Comparison of ENCODE assay signal across 20 cellular contexts in genomic region chr6:148432405-148433195, GRCh38.
DNase-seq lines count a peak whose midpoint lies in the region; ATAC-seq and TF ChIP-seq lines count a peak whose summit lies in the region.
"Had no signal": no experiment of that assay in that cellular context is flagged by ENCODE, and none has a peak within 500 bp of the region (broad histone marks: within the 10 kb centered on the region; RNA-seq: fewer than 3 reads in every experiment).

No MANE protein-coding gene starts in this region.

- H3K36me3 Mint-ChIP-seq in brain = no peaks in the 10 kb centered on the region
- H3K36me3 Mint-ChIP-seq: immature natural killer cell, mesothelial cell of epicardium had no signal

- no peak for TF ChIP-seq POLR2A in body of pancreas (IDR thresholded peaks at IDR 0.05)

- peak overlapping the region in 3 of 5 experiments; percentile 65 to 86 (median 83) for H3K27ac Mint-ChIP-seq in brain
- H3K27ac Mint-ChIP-seq: immature natural killer cell; mesothelial cell of epicardium; stimulated activated naive CD8-positive, alpha-beta T cell treated with anti-CD3 and anti-CD28 coated beads, Interleukin-15, amount 100 ng/mL, for 72 hours had no signal

- H3K9ac ChIP-seq in MM.1S (ENCODE audit: low read length) (no peak overlapping the region), skeletal muscle satellite cell (ENCODE audit: low read depth, low read length) (no peak overlapping the region)
- H3K9ac ChIP-seq: BLaER1 treated with 17β-estradiol and CSF1 and Interleukin-3, amounts not matched to agents 10 nM and 100 nM had no signal

- H3F3A ChIP-seq in MM.1S (ENCODE audit: insufficient read depth, low read length) = no peaks in the 10 kb centered on the region

- intact Hi-C loops in left ventricle myocardium inferior (cut with micrococcal nuclease) (no loop called here), body of pancreas (cut with DNase I) (no loop called here)

- H3K4me3 ChIP-seq in MM.1S (ENCODE audit: low read length) (no peak overlapping the region), left ventricle myocardium inferior (no peak overlapping the region), skeletal muscle satellite cell (ENCODE audit: low read length) (no peak overlapping the region), body of pancreas (no peak overlapping the region)
- H3K4me3 ChIP-seq: BLaER1 treated with 17β-estradiol and CSF1 and Interleukin-3, amounts not matched to agents 10 nM and 100 nM; spleen had no signal

- ATAC-seq in body of pancreas = no peak
- ATAC-seq: activated CD4-positive, CD25-positive, alpha-beta regulatory T cell treated with anti-CD3 and anti-CD28 coated beads, Interleukin-2, amount 50 U/mL, for 24 hours; Panc1; stimulated activated naive CD8-positive, alpha-beta T cell treated with anti-CD3 and anti-CD28 coated beads, Interleukin-15, amount 100 ng/mL, for 72 hours had no signal

- H3K4me3 Mint-ChIP-seq in brain = no peak overlapping the region
- H3K4me3 Mint-ChIP-seq: immature natural killer cell; mesothelial cell of epicardium; stimulated activated naive CD8-positive, alpha-beta T cell treated with anti-CD3 and anti-CD28 coated beads, Interleukin-15, amount 100 ng/mL, for 72 hours had no signal

- H3K27ac ChIP-seq in MM.1S (ENCODE audit: low read length) = no peak overlapping the region
- peak overlapping the region; percentile 55 for H3K27ac ChIP-seq in left ventricle myocardium inferior (replicated peaks)
- no peak overlapping the region for H3K27ac ChIP-seq in body of pancreas
- H3K27ac ChIP-seq: BLaER1 treated with 17β-estradiol and CSF1 and Interleukin-3, amounts not matched to agents 10 nM and 100 nM; spleen had no signal

- WGBS in body of pancreas, 2 donors = 69 to 79% methylated on average over 7 of the region's 7 CpGs

- no peak for TF ChIP-seq CTCF in MM.1S (IDR thresholded peaks at IDR 0.05; ENCODE audit: low read length)
- TF ChIP-seq CTCF in brain (conservative IDR thresholded peaks at IDR 0.05) = no peak
- TF ChIP-seq CTCF in left ventricle myocardium inferior (IDR thresholded peaks at IDR 0.05; ENCODE audit: borderline replicate concordance) = no peak
- TF ChIP-seq CTCF in body of pancreas (IDR thresholded peaks at IDR 0.05) = no peak

- no peaks in the 10 kb centered on the region for H3K79me2 ChIP-seq in MM.1S (ENCODE audit: low read length)

- DNase-seq in MM.1S (peak; percentile 37), left ventricle myocardium inferior (no peak), NCI-H446 (lab: John Stamatoyannopoulos, UW) (no peak), cerebellar cortex (ENCODE audit: low spot score) (no peak), NCI-H510A (lab: John Stamatoyannopoulos, UW) (no peak), body of pancreas (no peak)
- DNase-seq: activated naive CD4-positive, alpha-beta T cell treated with Interleukin-2 at 50 U/mL for 16 hours; effector CD8-positive, alpha-beta T cell; GOT3; immature natural killer cell; NCI-H1417; NCI-H510A treated with DMSO at 0.1 percent for 48 hours; spleen; stimulated activated naive CD8-positive, alpha-beta T cell treated with anti-CD3 and anti-CD28 coated beads, Interleukin-15, amount 100 ng/mL, for 72 hours had no signal

- no peak overlapping the region for H2AFZ ChIP-seq in MM.1S (ENCODE audit: low read length)

- H3K4me1 ChIP-seq in MM.1S (ENCODE audit: low read length) (no peaks in the 10 kb centered on the region), left ventricle myocardium inferior (peaks cover 42% of the 10 kb centered on the region), skeletal muscle satellite cell (ENCODE audit: control insufficient read depth, insufficient read depth, low read length) (peaks cover 6% of the 10 kb centered on the region), body of pancreas (no peaks in the 10 kb centered on the region)

- peaks cover 12% of the 10 kb centered on the region for H3K4me1 Mint-ChIP-seq in brain
- H3K4me1 Mint-ChIP-seq: immature natural killer cell; stimulated activated naive CD8-positive, alpha-beta T cell treated with anti-CD3 and anti-CD28 coated beads, Interleukin-15, amount 100 ng/mL, for 72 hours had no signal

- no peaks in the 10 kb centered on the region for H3K36me3 ChIP-seq in MM.1S (replicated peaks; ENCODE audit: insufficient read depth, low read length)
- H3K36me3 ChIP-seq in left ventricle myocardium inferior = no peaks in the 10 kb centered on the region
- no peaks in the 10 kb centered on the region for H3K36me3 ChIP-seq in skeletal muscle satellite cell (ENCODE audit: insufficient read depth, low read length)
- H3K36me3 ChIP-seq in body of pancreas (replicated peaks in 1 of 2; ENCODE audit: insufficient read depth in 1 of 2, low read depth in 2 of 2) = no peaks in the 10 kb centered on the region
- H3K36me3 ChIP-seq: BLaER1 treated with 17β-estradiol and CSF1 and Interleukin-3, amounts not matched to agents 10 nM and 100 nM; spleen had no signal

- no peaks in the 10 kb centered on the region for H4K20me1 ChIP-seq in MM.1S (ENCODE audit: insufficient read depth, low read length)

- H3K4me2 ChIP-seq in MM.1S (ENCODE audit: low read depth, low read length) (no peak overlapping the region), skeletal muscle satellite cell (ENCODE audit: low read length) (peak overlapping the region; percentile 8)

- H3K27me3 Mint-ChIP-seq in brain = no peaks in the 10 kb centered on the region

- H3K9me2 ChIP-seq in MM.1S (replicated peaks; ENCODE audit: insufficient read depth, low read length) = no peaks in the 10 kb centered on the region

- peaks cover 0 to 2% (median 0%) of the 10 kb centered on the region in 5 experiments for H3K9me3 Mint-ChIP-seq in brain
- H3K9me3 Mint-ChIP-seq: immature natural killer cell; mesothelial cell of epicardium; stimulated activated naive CD8-positive, alpha-beta T cell treated with anti-CD3 and anti-CD28 coated beads, Interleukin-15, amount 100 ng/mL, for 72 hours had no signal

- H3K9me3 ChIP-seq in MM.1S (replicated peaks; ENCODE audit: insufficient read depth, low read length) = no peaks in the 10 kb centered on the region
- no peaks in the 10 kb centered on the region for H3K9me3 ChIP-seq in left ventricle myocardium inferior (replicated peaks)
- no peaks in the 10 kb centered on the region for H3K9me3 ChIP-seq in skeletal muscle satellite cell (replicated peaks; ENCODE audit: low read length)
- H3K9me3 ChIP-seq in body of pancreas = no peaks in the 10 kb centered on the region
- H3K9me3 ChIP-seq: spleen had no signal

- no peaks in the 10 kb centered on the region for H3K27me3 ChIP-seq in MM.1S (replicated peaks; ENCODE audit: insufficient read depth, low read length)
- H3K27me3 ChIP-seq in left ventricle myocardium inferior (ENCODE audit: low read depth) = no peaks in the 10 kb centered on the region
- no peaks in the 10 kb centered on the region for H3K27me3 ChIP-seq in skeletal muscle satellite cell (ENCODE audit: control insufficient read depth, insufficient read depth, low read length)
- no peaks in the 10 kb centered on the region for H3K27me3 ChIP-seq in body of pancreas
- H3K27me3 ChIP-seq: BLaER1 treated with 17β-estradiol and CSF1 and Interleukin-3, amounts not matched to agents 10 nM and 100 nM; spleen had no signal
